Comparison of ENCODE assay signal across 8 cellular contexts in genomic region chr17:28661635-28662526, GRCh38. TPM values are rescaled to one million over a fixed set of nuclear protein-coding genes. Genes with fewer than 3 reads are reported as not detected.
DNase-seq lines count a peak whose midpoint lies in the region; ATAC-seq, FAIRE-seq and TF ChIP-seq lines count a peak whose summit lies in the region.

SDF2 (minus strand) TSS chr17:28661906; CDS start chr17:28661876, 30 bp downstream.
SUPT6H (plus strand) TSS chr17:28662205; CDS start chr17:28673402, 11,197 bp downstream.

- TF ChIP-seq POLR2A in thyroid gland (IDR thresholded peaks at IDR 0.05), result peak in 1 of 2 donors; percentile 86

- ATAC-seq in HG02623 (IDR thresholded peaks at IDR 0.05; ENCODE audit: unreplicated experiment) (peak; percentile 69), pancreas (peak; percentile 94 to 98 (median 97))

- H3K4me1 ChIP-seq in pancreas, result peaks cover 12 to 24% (median 17%) of the 10 kb centered on the region in 3 donors
- peaks cover 26 to 27% of the 10 kb centered on the region in 2 donors for H3K4me1 ChIP-seq in thyroid gland

- 0% methylated on average over 66 of the region's 66 CpGs for WGBS in pancreas, 2 donors
- 0 to 1% methylated on average over 22 to 60 of the region's 66 CpGs for WGBS in thyroid gland, 2 donors

- intact Hi-C loops in pancreas (cut with DNase I) (loop anchor here in 1 of 3 donors (10.0 kb wide), 1 partner anchor 253 kb away; no protein-coding TSS in a partner anchor), thyroid gland (cut with DNase I) (no loop called here)

- H3K27me3 Mint-ChIP-seq in activated naive CD8-positive, alpha-beta T cell, result no peaks in the 10 kb centered on the region
- peaks cover 3% of the 10 kb centered on the region for H3K27me3 Mint-ChIP-seq in glutamatergic neuron (ENCODE audit: unreplicated experiment)

- H3K4me1 Mint-ChIP-seq in activated naive CD8-positive, alpha-beta T cell (ENCODE audit: low read depth), result peaks cover 55% of the 10 kb centered on the region
- peaks cover 10% of the 10 kb centered on the region for H3K4me1 Mint-ChIP-seq in glutamatergic neuron (ENCODE audit: low read depth, unreplicated experiment)

- H3K4me3 ChIP-seq in GM12864 (ENCODE audit: low read depth, low read length) (peak within 1 kb of the TSS; percentile 74), pancreas (peak within 1 kb of the TSS; percentile 67 to 83 (median 69)), thyroid gland (replicated peaks in 1 of 3) (peak within 1 kb of the TSS; percentile 68 to 95 (median 68))

- H3K27me3 ChIP-seq in pancreas (no peaks in the 10 kb centered on the region), thyroid gland (no peaks in the 10 kb centered on the region)

- H3K9me3 Mint-ChIP-seq in activated naive CD8-positive, alpha-beta T cell (ENCODE audit: low read depth), result no peaks in the 10 kb centered on the region
- H3K9me3 Mint-ChIP-seq in glutamatergic neuron (ENCODE audit: unreplicated experiment), result peaks cover 6% of the 10 kb centered on the region

- H3K9me3 ChIP-seq in pancreas (no peaks in the 10 kb centered on the region), thyroid gland (no peaks in the 10 kb centered on the region)

- peak; percentile 29 for TF ChIP-seq CTCF in GM12864 (IDR thresholded peaks at IDR 0.05; ENCODE audit: low read depth, low read length, missing control alignments)
- no peak for TF ChIP-seq CTCF in glutamatergic neuron (IDR thresholded peaks at IDR 0.05; ENCODE audit: partially characterized antibody, unreplicated experiment)
- TF ChIP-seq CTCF in pancreas (IDR thresholded peaks at IDR 0.05), result no peak
- no peak for TF ChIP-seq CTCF in thyroid gland (IDR thresholded peaks at IDR 0.05)

- no peak for FAIRE-seq in pancreas (lab: Jason Lieb, UNC)

- peaks cover 0 to 3% (median 0%) of the 10 kb centered on the region in 3 donors for H3K36me3 ChIP-seq in pancreas
- H3K36me3 ChIP-seq in thyroid gland, result peaks cover 7 to 15% of the 10 kb centered on the region in 2 donors

- DNase-seq in GM12864 (ENCODE audit: low read depth), result peak; percentile 67
- peak; percentile 77 for DNase-seq in NCI-H1105 treated with DMSO at 0.1 percent for 48 hours (lab: John Stamatoyannopoulos, UW)
- peak; percentile 89 for DNase-seq in SKM-1 treated with dmso at 0.1 percent for 144 hours (lab: John Stamatoyannopoulos, UW; ENCODE audit: unreplicated experiment)
- DNase-seq in glutamatergic neuron, result peak; percentile 93
- peak; percentile 84 to 92 (median 88) for DNase-seq in pancreas
- DNase-seq in thyroid gland, result peak; percentile 90

- H3K27ac ChIP-seq in pancreas (peak within 1 kb of the TSS; percentile 92 to 94 (median 93)), thyroid gland (peak within 1 kb of the TSS; percentile 82 to 98 (median 94))

- H3K27ac Mint-ChIP-seq in activated naive CD8-positive, alpha-beta T cell, result peak within 1 kb of the TSS; percentile 99
- peak within 1 kb of the TSS; percentile 96 for H3K27ac Mint-ChIP-seq in glutamatergic neuron (ENCODE audit: unreplicated experiment)

- H3K4me3 Mint-ChIP-seq in activated naive CD8-positive, alpha-beta T cell, result peak within 1 kb of the TSS; percentile 99
- H3K4me3 Mint-ChIP-seq in glutamatergic neuron (ENCODE audit: unreplicated experiment), result peak within 1 kb of the TSS; percentile 99

- H3K36me3 Mint-ChIP-seq in activated naive CD8-positive, alpha-beta T cell, result peaks cover 7% of the 10 kb centered on the region
- peaks cover 21% of the 10 kb centered on the region for H3K36me3 Mint-ChIP-seq in glutamatergic neuron (ENCODE audit: unreplicated experiment)

RNA-seq across cellular contexts. Expression of gene SDF2, which starts in this region (rescaled TPM):
- total RNA-seq in glutamatergic neuron (ENCODE audit: unreplicated experiment) (54.3 TPM), pancreas (10 to 100 TPM; 13.8 to 32.0 (median 18.7) TPM), thyroid gland (10 to 100 TPM; 28.9 to 74.6 (median 48.6) TPM)
- polyA plus RNA-seq in pancreas, result 10 to 100 TPM; 16.6 to 38.6 TPM

RNA-seq across cellular contexts. Expression of gene SUPT6H, which starts in this region (rescaled TPM):
- total RNA-seq in glutamatergic neuron (ENCODE audit: unreplicated experiment) (108 TPM), pancreas (10 to 100 TPM; 21.8 to 31.3 (median 26.4) TPM), thyroid gland (100 to 1,000 TPM in 1 of 4 donors, 10 to 100 TPM in 3; 49.2 to 117 (median 61.6) TPM)
- 10 to 100 TPM; 41.5 to 49.0 TPM for polyA plus RNA-seq in pancreas

Comparison
In these comparisons a context has a peak if more than half of its experiments do, and no peak if none do; other contexts are left out.
1. Peak in every context shown above with its lines: DNase-seq, ATAC-seq, H3K4me3 ChIP-seq and H3K27ac ChIP-seq.